ENCODE assay signal across 1 cellular context in the genomic region with DNA sequence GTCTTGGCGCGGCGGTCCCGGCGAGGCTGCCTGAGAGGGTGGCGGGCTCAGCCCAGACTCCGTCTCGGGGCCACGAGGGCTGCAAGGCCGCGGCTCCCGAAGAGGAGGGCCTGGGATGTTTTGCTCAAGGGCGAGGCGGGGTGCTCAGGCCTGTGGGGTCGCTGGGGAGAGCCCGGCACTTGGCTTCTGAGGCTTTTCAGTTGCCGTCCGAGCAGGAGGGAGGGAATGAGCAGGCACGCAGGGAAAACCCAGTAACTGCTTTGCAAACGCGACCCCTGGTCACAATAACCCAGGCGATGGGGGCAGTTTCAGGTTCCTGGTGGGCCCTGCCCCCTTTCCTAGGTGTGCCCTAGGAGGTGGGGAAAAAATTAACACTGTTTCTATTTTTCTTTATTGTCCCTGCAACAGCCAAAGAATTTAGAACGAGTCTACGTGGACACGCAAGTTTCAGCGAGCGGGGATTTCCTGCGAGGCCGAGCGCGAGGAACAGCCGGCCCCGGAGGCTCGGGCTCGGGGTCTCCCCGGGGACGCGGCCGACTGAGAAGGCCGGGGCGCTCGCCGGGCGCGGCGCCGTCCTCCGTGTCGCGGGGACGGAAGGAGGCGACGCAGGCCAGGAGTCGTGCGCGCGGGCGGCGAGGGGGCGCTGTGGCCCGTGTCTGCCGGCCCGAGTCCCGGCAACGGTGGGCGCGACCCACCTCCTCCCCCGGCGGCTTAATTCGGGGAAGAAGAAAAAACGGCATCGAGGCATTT.
TF ChIP-seq lines count a peak whose summit lies in the region.

No MANE protein-coding gene starts in this region.

TF ChIP-seq in H1, 55 proteins besides CTCF, POLR2A, EP300 and RAD21:
- TF ChIP-seq TAF7 (optimal IDR thresholded peaks at IDR 0.05; ENCODE audit: borderline replicate concordance, low read depth, low read length) (no peak), YY1 (IDR thresholded peaks at IDR 0.05; ENCODE audit: low read depth, low read length) (no peak), CREB1 (IDR thresholded peaks at IDR 0.05) (no peak), POU5F1 (IDR thresholded peaks at IDR 0.05; ENCODE audit: low read depth, low read length) (no peak), CTBP2 (IDR thresholded peaks at IDR 0.05; ENCODE audit: borderline replicate concordance, insufficient read depth, insufficient read length, low read length) (no peak), ASH2L (IDR thresholded peaks at IDR 0.05; ENCODE audit: low read length) (peak; percentile 20), EZH2 (IDR thresholded peaks at IDR 0.05; ENCODE audit: low read depth, low read length, severe bottlenecking) (peak; percentile 67), JUND (IDR thresholded peaks at IDR 0.05; ENCODE audit: low read length) (no peak), ZNF274 (IDR thresholded peaks at IDR 0.05; ENCODE audit: borderline replicate concordance, extremely low read depth, low read length) (no peak), SIN3A (conservative IDR thresholded peaks at IDR 0.05 in 1 of 2, IDR thresholded peaks at IDR 0.05 in 1 of 2; ENCODE audit: low read depth in 1 of 2, low read length in 2 of 2) (no peak), SUZ12 (IDR thresholded peaks at IDR 0.05; ENCODE audit: low read length) (peak; percentile 66), BRCA1 (IDR thresholded peaks at IDR 0.05; ENCODE audit: low read depth, low read length) (no peak), CBX5 (IDR thresholded peaks at IDR 0.05; ENCODE audit: low read depth, low read length) (no peak), BACH1 (IDR thresholded peaks at IDR 0.05; ENCODE audit: low read length) (peak; percentile 24; the same call in 1 of the 2 replicates), HDAC2 (IDR thresholded peaks at IDR 0.05; ENCODE audit: borderline replicate concordance in 1 of 2, low read depth in 2 of 2, low read length in 2 of 2) (peak in 1 of 2 experiments; percentile 30; a peak in 1 of 4 replicates), PHF8 (conservative IDR thresholded peaks at IDR 0.05; ENCODE audit: low read depth, low read length) (no peak), EGR1 (IDR thresholded peaks at IDR 0.05; ENCODE audit: borderline replicate concordance, low read depth, low read length) (no peak), NANOG (IDR thresholded peaks at IDR 0.05; ENCODE audit: insufficient read depth, low read depth, low read length, poor library complexity, severe bottlenecking) (no peak), KDM5A (IDR thresholded peaks at IDR 0.05; ENCODE audit: low read length) (no peak), RBBP5 (IDR thresholded peaks at IDR 0.05; ENCODE audit: borderline replicate concordance, low read depth, low read length) (0 out of 2 replicates have a peak, but pooled peaks have one; percentile 25), BCL11A (IDR thresholded peaks at IDR 0.05; ENCODE audit: low read depth in 2 of 2, low read length in 2 of 2) (no peak)
- TF ChIP-seq, protein P1, sequence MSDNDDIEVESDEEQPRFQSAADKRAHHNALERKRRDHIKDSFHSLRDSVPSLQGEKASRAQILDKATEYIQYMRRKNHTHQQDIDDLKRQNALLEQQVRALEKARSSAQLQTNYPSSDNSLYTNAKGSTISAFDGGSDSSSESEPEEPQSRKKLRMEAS (IDR thresholded peaks at IDR 0.05), result peak; percentile 39; the same call in 1 of the 2 replicates
- TF ChIP-seq, protein P2, sequence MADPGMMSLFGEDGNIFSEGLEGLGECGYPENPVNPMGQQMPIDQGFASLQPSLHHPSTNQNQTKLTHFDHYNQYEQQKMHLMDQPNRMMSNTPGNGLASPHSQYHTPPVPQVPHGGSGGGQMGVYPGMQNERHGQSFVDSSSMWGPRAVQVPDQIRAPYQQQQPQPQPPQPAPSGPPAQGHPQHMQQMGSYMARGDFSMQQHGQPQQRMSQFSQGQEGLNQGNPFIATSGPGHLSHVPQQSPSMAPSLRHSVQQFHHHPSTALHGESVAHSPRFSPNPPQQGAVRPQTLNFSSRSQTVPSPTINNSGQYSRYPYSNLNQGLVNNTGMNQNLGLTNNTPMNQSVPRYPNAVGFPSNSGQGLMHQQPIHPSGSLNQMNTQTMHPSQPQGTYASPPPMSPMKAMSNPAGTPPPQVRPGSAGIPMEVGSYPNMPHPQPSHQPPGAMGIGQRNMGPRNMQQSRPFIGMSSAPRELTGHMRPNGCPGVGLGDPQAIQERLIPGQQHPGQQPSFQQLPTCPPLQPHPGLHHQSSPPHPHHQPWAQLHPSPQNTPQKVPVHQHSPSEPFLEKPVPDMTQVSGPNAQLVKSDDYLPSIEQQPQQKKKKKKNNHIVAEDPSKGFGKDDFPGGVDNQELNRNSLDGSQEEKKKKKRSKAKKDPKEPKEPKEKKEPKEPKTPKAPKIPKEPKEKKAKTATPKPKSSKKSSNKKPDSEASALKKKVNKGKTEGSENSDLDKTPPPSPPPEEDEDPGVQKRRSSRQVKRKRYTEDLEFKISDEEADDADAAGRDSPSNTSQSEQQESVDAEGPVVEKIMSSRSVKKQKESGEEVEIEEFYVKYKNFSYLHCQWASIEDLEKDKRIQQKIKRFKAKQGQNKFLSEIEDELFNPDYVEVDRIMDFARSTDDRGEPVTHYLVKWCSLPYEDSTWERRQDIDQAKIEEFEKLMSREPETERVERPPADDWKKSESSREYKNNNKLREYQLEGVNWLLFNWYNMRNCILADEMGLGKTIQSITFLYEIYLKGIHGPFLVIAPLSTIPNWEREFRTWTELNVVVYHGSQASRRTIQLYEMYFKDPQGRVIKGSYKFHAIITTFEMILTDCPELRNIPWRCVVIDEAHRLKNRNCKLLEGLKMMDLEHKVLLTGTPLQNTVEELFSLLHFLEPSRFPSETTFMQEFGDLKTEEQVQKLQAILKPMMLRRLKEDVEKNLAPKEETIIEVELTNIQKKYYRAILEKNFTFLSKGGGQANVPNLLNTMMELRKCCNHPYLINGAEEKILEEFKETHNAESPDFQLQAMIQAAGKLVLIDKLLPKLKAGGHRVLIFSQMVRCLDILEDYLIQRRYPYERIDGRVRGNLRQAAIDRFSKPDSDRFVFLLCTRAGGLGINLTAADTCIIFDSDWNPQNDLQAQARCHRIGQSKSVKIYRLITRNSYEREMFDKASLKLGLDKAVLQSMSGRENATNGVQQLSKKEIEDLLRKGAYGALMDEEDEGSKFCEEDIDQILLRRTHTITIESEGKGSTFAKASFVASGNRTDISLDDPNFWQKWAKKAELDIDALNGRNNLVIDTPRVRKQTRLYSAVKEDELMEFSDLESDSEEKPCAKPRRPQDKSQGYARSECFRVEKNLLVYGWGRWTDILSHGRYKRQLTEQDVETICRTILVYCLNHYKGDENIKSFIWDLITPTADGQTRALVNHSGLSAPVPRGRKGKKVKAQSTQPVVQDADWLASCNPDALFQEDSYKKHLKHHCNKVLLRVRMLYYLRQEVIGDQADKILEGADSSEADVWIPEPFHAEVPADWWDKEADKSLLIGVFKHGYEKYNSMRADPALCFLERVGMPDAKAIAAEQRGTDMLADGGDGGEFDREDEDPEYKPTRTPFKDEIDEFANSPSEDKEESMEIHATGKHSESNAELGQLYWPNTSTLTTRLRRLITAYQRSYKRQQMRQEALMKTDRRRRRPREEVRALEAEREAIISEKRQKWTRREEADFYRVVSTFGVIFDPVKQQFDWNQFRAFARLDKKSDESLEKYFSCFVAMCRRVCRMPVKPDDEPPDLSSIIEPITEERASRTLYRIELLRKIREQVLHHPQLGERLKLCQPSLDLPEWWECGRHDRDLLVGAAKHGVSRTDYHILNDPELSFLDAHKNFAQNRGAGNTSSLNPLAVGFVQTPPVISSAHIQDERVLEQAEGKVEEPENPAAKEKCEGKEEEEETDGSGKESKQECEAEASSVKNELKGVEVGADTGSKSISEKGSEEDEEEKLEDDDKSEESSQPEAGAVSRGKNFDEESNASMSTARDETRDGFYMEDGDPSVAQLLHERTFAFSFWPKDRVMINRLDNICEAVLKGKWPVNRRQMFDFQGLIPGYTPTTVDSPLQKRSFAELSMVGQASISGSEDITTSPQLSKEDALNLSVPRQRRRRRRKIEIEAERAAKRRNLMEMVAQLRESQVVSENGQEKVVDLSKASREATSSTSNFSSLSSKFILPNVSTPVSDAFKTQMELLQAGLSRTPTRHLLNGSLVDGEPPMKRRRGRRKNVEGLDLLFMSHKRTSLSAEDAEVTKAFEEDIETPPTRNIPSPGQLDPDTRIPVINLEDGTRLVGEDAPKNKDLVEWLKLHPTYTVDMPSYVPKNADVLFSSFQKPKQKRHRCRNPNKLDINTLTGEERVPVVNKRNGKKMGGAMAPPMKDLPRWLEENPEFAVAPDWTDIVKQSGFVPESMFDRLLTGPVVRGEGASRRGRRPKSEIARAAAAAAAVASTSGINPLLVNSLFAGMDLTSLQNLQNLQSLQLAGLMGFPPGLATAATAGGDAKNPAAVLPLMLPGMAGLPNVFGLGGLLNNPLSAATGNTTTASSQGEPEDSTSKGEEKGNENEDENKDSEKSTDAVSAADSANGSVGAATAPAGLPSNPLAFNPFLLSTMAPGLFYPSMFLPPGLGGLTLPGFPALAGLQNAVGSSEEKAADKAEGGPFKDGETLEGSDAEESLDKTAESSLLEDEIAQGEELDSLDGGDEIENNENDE (IDR thresholded peaks at IDR 0.05; ENCODE audit: insufficient replicate concordance, low read length), result no peak
- TF ChIP-seq, protein P3, sequence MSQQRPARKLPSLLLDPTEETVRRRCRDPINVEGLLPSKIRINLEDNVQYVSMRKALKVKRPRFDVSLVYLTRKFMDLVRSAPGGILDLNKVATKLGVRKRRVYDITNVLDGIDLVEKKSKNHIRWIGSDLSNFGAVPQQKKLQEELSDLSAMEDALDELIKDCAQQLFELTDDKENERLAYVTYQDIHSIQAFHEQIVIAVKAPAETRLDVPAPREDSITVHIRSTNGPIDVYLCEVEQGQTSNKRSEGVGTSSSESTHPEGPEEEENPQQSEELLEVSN (IDR thresholded peaks at IDR 0.05), result peak; percentile 70
